1 cellular context compared by ENCODE assay signal in the genomic region with DNA sequence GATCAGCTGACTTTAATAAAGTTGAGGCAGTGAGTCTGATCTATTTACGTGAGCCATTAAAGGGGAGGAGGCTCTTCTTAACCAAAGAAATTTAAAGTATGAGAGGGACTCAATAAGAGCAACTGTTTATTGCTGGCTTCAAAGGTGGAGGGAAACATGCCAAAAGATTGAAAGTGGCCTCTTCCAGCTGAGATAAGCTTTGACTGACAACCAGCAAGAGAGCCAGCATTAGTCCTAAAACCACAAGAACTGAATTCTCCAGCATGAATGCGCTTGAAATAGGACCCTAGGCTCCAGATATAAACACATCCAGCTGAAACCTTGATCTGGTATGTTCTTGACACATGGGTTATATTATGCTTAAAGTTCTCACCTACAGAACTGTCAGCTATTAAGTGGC.
TF ChIP-seq lines count a peak whose summit lies in the region.

No MANE protein-coding gene starts in this region.

TF ChIP-seq in K562, 482 proteins besides CTCF, POLR2A, EP300 and RAD21 (continued from another document and continues in another):
- no peak for TF ChIP-seq KLF13 (tag; IDR thresholded peaks at IDR 0.05; ENCODE audit: borderline replicate concordance, low read depth)
- TF ChIP-seq CREB1 (IDR thresholded peaks at IDR 0.05) = no peak
- TF ChIP-seq CREB1 (CRISPR knock-in tag; IDR thresholded peaks at IDR 0.05) = no peak
- TF ChIP-seq POLR2AphosphoS2 (IDR thresholded peaks at IDR 0.05; ENCODE audit: low read length) = no peak
- no peak for TF ChIP-seq ELF4 (CRISPR knock-in tag; IDR thresholded peaks at IDR 0.05)
- TF ChIP-seq CHD2 (IDR thresholded peaks at IDR 0.05; ENCODE audit: low read depth, low read length) = no peak
- TF ChIP-seq DACH1 (IDR thresholded peaks at IDR 0.05; ENCODE audit: partially characterized antibody) = peak; percentile 65
- no peak for TF ChIP-seq ZBED1 (IDR thresholded peaks at IDR 0.05)
- TF ChIP-seq, protein P1, sequence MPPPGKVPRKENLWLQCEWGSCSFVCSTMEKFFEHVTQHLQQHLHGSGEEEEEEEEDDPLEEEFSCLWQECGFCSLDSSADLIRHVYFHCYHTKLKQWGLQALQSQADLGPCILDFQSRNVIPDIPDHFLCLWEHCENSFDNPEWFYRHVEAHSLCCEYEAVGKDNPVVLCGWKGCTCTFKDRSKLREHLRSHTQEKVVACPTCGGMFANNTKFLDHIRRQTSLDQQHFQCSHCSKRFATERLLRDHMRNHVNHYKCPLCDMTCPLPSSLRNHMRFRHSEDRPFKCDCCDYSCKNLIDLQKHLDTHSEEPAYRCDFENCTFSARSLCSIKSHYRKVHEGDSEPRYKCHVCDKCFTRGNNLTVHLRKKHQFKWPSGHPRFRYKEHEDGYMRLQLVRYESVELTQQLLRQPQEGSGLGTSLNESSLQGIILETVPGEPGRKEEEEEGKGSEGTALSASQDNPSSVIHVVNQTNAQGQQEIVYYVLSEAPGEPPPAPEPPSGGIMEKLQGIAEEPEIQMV (tag; conservative IDR thresholded peaks at IDR 0.05; ENCODE audit: low read depth) = no peak
- TF ChIP-seq ETV1 (tag; conservative IDR thresholded peaks at IDR 0.05; ENCODE audit: low read depth) = no peak
- peak; percentile 90 for TF ChIP-seq NFIC (IDR thresholded peaks at IDR 0.05)
- TF ChIP-seq KHSRP (IDR thresholded peaks at IDR 0.05) = no peak
- TF ChIP-seq, protein P2, sequence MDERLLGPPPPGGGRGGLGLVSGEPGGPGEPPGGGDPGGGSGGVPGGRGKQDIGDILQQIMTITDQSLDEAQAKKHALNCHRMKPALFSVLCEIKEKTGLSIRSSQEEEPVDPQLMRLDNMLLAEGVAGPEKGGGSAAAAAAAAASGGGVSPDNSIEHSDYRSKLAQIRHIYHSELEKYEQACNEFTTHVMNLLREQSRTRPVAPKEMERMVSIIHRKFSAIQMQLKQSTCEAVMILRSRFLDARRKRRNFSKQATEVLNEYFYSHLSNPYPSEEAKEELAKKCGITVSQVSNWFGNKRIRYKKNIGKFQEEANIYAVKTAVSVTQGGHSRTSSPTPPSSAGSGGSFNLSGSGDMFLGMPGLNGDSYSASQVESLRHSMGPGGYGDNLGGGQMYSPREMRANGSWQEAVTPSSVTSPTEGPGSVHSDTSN (CRISPR knock-in tag; IDR thresholded peaks at IDR 0.05; ENCODE audit: low read depth) = peak; percentile 54; the same call in 1 of the 2 replicates
- TF ChIP-seq, protein P2 (tag; conservative IDR thresholded peaks at IDR 0.05; ENCODE audit: low read depth) = peak; percentile 89
- no peak for TF ChIP-seq WHSC1 (IDR thresholded peaks at IDR 0.05; ENCODE audit: low read length)
- TF ChIP-seq, protein P3, sequence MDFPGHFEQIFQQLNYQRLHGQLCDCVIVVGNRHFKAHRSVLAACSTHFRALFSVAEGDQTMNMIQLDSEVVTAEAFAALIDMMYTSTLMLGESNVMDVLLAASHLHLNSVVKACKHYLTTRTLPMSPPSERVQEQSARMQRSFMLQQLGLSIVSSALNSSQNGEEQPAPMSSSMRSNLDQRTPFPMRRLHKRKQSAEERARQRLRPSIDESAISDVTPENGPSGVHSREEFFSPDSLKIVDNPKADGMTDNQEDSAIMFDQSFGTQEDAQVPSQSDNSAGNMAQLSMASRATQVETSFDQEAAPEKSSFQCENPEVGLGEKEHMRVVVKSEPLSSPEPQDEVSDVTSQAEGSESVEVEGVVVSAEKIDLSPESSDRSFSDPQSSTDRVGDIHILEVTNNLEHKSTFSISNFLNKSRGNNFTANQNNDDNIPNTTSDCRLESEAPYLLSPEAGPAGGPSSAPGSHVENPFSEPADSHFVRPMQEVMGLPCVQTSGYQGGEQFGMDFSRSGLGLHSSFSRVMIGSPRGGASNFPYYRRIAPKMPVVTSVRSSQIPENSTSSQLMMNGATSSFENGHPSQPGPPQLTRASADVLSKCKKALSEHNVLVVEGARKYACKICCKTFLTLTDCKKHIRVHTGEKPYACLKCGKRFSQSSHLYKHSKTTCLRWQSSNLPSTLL (IDR thresholded peaks at IDR 0.05) = no peak
- TF ChIP-seq, protein P4, sequence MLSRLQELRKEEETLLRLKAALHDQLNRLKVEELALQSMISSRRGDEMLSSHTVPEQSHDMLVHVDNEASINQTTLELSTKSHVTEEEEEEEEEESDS (CRISPR knock-in tag; IDR thresholded peaks at IDR 0.05) = no peak
- TF ChIP-seq, protein P5, sequence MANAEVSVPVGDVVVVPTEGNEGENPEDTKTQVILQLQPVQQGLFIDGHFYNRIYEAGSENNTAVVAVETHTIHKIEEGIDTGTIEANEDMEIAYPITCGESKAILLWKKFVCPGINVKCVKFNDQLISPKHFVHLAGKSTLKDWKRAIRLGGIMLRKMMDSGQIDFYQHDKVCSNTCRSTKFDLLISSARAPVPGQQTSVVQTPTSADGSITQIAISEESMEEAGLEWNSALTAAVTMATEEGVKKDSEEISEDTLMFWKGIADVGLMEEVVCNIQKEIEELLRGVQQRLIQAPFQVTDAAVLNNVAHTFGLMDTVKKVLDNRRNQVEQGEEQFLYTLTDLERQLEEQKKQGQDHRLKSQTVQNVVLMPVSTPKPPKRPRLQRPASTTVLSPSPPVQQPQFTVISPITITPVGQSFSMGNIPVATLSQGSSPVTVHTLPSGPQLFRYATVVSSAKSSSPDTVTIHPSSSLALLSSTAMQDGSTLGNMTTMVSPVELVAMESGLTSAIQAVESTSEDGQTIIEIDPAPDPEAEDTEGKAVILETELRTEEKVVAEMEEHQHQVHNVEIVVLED (CRISPR knock-in tag; IDR thresholded peaks at IDR 0.05) = no peak
- TF ChIP-seq, protein P6, sequence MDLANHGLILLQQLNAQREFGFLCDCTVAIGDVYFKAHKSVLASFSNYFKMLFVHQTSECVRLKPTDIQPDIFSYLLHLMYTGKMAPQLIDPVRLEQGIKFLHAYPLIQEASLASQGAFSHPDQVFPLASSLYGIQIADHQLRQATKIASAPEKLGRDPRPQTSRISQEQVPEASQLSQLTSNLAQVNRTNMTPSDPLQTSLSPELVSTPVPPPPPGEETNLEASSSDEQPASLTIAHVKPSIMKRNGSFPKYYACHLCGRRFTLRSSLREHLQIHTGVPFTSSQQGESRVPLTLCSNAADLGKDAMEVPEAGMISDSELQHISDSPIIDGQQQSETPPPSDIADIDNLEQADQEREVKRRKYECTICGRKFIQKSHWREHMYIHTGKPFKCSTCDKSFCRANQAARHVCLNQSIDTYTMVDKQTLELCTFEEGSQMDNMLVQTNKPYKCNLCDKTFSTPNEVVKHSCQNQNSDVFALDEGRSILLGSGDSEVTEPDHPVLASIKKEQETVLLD (IDR thresholded peaks at IDR 0.05) = no peak
- no peak for TF ChIP-seq RB1 (IDR thresholded peaks at IDR 0.05; ENCODE audit: low read depth)
- peak in 1 of 2 experiments; percentile 68; a peak in 2 of 4 replicates for TF ChIP-seq RCOR1 (IDR thresholded peaks at IDR 0.05; ENCODE audit: borderline replicate concordance in 1 of 2, low read depth in 2 of 2, low read length in 2 of 2)
- no peak for TF ChIP-seq C11orf30 (IDR thresholded peaks at IDR 0.05; ENCODE audit: low read depth)
- no peak for TF ChIP-seq TGIF2 (CRISPR knock-in tag; IDR thresholded peaks at IDR 0.05)
- TF ChIP-seq L3MBTL2 (IDR thresholded peaks at IDR 0.05) = peak; percentile 72
- TF ChIP-seq TAF15 (IDR thresholded peaks at IDR 0.05; ENCODE audit: low read depth, low read length) = no peak
- no peak for TF ChIP-seq ZNF584 (CRISPR knock-in tag; IDR thresholded peaks at IDR 0.05; ENCODE audit: low read depth)
- no peak for TF ChIP-seq RHOXF2B (CRISPR knock-in tag; conservative IDR thresholded peaks at IDR 0.05)
- no peak for TF ChIP-seq TCFL5 (CRISPR knock-in tag; conservative IDR thresholded peaks at IDR 0.05)
- no peak for TF ChIP-seq SREBF1 (IDR thresholded peaks at IDR 0.05; ENCODE audit: borderline replicate concordance, low read depth, low read length)
- TF ChIP-seq SP1 (CRISPR knock-in tag; IDR thresholded peaks at IDR 0.05) = no peak
- peak; percentile 50; a peak in 2 of 4 replicates for TF ChIP-seq KDM1A (IDR thresholded peaks at IDR 0.05)
- TF ChIP-seq, protein P7, sequence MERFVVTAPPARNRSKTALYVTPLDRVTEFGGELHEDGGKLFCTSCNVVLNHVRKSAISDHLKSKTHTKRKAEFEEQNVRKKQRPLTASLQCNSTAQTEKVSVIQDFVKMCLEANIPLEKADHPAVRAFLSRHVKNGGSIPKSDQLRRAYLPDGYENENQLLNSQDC (CRISPR knock-in tag; IDR thresholded peaks at IDR 0.05) = no peak
- TF ChIP-seq, protein P8, sequence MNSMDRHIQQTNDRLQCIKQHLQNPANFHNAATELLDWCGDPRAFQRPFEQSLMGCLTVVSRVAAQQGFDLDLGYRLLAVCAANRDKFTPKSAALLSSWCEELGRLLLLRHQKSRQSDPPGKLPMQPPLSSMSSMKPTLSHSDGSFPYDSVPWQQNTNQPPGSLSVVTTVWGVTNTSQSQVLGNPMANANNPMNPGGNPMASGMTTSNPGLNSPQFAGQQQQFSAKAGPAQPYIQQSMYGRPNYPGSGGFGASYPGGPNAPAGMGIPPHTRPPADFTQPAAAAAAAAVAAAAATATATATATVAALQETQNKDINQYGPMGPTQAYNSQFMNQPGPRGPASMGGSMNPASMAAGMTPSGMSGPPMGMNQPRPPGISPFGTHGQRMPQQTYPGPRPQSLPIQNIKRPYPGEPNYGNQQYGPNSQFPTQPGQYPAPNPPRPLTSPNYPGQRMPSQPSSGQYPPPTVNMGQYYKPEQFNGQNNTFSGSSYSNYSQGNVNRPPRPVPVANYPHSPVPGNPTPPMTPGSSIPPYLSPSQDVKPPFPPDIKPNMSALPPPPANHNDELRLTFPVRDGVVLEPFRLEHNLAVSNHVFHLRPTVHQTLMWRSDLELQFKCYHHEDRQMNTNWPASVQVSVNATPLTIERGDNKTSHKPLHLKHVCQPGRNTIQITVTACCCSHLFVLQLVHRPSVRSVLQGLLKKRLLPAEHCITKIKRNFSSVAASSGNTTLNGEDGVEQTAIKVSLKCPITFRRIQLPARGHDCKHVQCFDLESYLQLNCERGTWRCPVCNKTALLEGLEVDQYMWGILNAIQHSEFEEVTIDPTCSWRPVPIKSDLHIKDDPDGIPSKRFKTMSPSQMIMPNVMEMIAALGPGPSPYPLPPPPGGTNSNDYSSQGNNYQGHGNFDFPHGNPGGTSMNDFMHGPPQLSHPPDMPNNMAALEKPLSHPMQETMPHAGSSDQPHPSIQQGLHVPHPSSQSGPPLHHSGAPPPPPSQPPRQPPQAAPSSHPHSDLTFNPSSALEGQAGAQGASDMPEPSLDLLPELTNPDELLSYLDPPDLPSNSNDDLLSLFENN (IDR thresholded peaks at IDR 0.05; ENCODE audit: low read depth in 2 of 2, low read length in 2 of 2) = no peak
- no peak for TF ChIP-seq RBM17 (IDR thresholded peaks at IDR 0.05; ENCODE audit: borderline replicate concordance, low read depth, low read length)
- TF ChIP-seq CEBPB (tag; IDR thresholded peaks at IDR 0.05) = no peak
- no peak for TF ChIP-seq RBM15 (IDR thresholded peaks at IDR 0.05; ENCODE audit: insufficient read depth, low read length)
- no peak for TF ChIP-seq PPARD (CRISPR knock-in tag; IDR thresholded peaks at IDR 0.05)
- TF ChIP-seq CBFA2T3 (IDR thresholded peaks at IDR 0.05) = peak; percentile 64
- TF ChIP-seq ZNF79 (CRISPR knock-in tag; IDR thresholded peaks at IDR 0.05; ENCODE audit: low read depth) = no peak
- TF ChIP-seq RAD51 (IDR thresholded peaks at IDR 0.05; ENCODE audit: borderline replicate concordance, low read depth) = no peak
- TF ChIP-seq ILF3 (IDR thresholded peaks at IDR 0.05; ENCODE audit: borderline replicate concordance) = no peak
- no peak for TF ChIP-seq BACH1 (tag; IDR thresholded peaks at IDR 0.05)
- no peak for TF ChIP-seq CTBP1 (IDR thresholded peaks at IDR 0.05; ENCODE audit: borderline replicate concordance)
- TF ChIP-seq, protein P9, sequence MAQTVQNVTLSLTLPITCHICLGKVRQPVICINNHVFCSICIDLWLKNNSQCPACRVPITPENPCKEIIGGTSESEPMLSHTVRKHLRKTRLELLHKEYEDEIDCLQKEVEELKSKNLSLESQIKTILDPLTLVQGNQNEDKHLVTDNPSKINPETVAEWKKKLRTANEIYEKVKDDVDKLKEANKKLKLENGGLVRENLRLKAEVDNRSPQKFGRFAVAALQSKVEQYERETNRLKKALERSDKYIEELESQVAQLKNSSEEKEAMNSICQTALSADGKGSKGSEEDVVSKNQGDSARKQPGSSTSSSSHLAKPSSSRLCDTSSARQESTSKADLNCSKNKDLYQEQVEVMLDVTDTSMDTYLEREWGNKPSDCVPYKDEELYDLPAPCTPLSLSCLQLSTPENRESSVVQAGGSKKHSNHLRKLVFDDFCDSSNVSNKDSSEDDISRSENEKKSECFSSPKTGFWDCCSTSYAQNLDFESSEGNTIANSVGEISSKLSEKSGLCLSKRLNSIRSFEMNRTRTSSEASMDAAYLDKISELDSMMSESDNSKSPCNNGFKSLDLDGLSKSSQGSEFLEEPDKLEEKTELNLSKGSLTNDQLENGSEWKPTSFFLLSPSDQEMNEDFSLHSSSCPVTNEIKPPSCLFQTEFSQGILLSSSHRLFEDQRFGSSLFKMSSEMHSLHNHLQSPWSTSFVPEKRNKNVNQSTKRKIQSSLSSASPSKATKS (CRISPR knock-in tag; IDR thresholded peaks at IDR 0.05) = no peak
- TF ChIP-seq TEAD4 (IDR thresholded peaks at IDR 0.05; ENCODE audit: low read length) = peak; percentile 71
- TF ChIP-seq TEAD4 (CRISPR knock-in tag; IDR thresholded peaks at IDR 0.05; ENCODE audit: borderline replicate concordance) = no peak
- TF ChIP-seq, protein P10, sequence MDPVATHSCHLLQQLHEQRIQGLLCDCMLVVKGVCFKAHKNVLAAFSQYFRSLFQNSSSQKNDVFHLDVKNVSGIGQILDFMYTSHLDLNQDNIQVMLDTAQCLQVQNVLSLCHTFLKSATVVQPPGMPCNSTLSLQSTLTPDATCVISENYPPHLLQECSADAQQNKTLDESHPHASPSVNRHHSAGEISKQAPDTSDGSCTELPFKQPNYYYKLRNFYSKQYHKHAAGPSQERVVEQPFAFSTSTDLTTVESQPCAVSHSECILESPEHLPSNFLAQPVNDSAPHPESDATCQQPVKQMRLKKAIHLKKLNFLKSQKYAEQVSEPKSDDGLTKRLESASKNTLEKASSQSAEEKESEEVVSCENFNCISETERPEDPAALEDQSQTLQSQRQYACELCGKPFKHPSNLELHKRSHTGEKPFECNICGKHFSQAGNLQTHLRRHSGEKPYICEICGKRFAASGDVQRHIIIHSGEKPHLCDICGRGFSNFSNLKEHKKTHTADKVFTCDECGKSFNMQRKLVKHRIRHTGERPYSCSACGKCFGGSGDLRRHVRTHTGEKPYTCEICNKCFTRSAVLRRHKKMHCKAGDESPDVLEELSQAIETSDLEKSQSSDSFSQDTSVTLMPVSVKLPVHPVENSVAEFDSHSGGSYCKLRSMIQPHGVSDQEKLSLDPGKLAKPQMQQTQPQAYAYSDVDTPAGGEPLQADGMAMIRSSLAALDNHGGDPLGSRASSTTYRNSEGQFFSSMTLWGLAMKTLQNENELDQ (CRISPR knock-in tag; IDR thresholded peaks at IDR 0.05; ENCODE audit: borderline replicate concordance) = no peak
- peak; percentile 54 for TF ChIP-seq TCF3 (CRISPR knock-in tag; IDR thresholded peaks at IDR 0.05)
- no peak for TF ChIP-seq CHD1 (IDR thresholded peaks at IDR 0.05; ENCODE audit: low read length)
